ENCODE assay signal across 16 cellular contexts in the genomic region with DNA sequence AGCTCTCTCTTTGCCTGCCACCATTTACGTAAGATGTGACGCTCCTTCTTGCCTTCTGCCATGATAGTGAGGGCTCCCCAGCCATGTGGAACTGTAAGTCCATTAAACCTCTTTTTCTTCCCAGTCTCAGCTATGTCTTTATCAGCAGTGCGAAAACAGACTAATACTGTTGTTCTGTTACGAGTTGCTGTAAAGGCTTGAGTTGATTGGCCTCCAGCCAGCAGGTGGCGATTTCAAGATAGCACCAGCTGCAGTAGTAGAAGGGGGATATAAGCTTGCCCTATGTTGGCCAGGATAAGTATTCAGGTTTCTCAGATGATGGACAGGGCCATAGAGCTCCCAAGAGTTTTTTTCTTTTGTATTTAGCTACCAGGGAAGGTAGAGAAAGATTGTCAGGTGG.
"Had no signal": no experiment of that assay in that cellular context is flagged by ENCODE, and none has a peak within 500 bp of the region (broad histone marks: within the 10 kb centered on the region; RNA-seq: fewer than 3 reads in every experiment).

No MANE protein-coding gene starts in this region.

- DNase-seq: activated CD4-positive, alpha-beta memory T cell treated with anti-CD3 and anti-CD28 coated beads for 36 hours; activated CD4-positive, alpha-beta T cell treated with anti-CD3 and anti-CD28 coated beads for 4 hours; activated T-cell treated with anti-CD3 and anti-CD28 coated beads for 4 hours; effector memory CD8-positive, alpha-beta T cell; mucosa of descending colon; naive B cell; ovary; psoas muscle; right cardiac atrium; stimulated activated CD4-positive, alpha-beta T cell treated with anti-CD3 and anti-CD28 coated beads, Interleukin-4, amount 100 ng/mL, for 24 hours; T-helper 2 cell had no signal

- ATAC-seq: effector memory CD8-positive, alpha-beta T cell; mucosa of descending colon; psoas muscle; right cardiac atrium; stimulated activated effector memory CD8-positive, alpha-beta T cell treated with anti-CD3 and anti-CD28 coated beads, Interleukin-12 subunit alpha, Interleukin-12 subunit beta, amount 100 ng/mL, for 72 hours had no signal

- H3K4me1 ChIP-seq: psoas muscle, upper lobe of left lung had no signal

- H3K36me3 ChIP-seq: cardiac muscle cell, ovary, thoracic aorta, upper lobe of left lung had no signal

- H3K27me3 ChIP-seq: cardiac muscle cell, ovary, upper lobe of left lung had no signal

- H3K27ac ChIP-seq: cardiac muscle cell, ovary, psoas muscle, skin epidermis, thoracic aorta, upper lobe of left lung had no signal

- H3K4me3 ChIP-seq: cardiac muscle cell, mucosa of descending colon, ovary, psoas muscle, skin epidermis, thoracic aorta, upper lobe of left lung had no signal
